Comparison of ENCODE assay signal across 2 cellular contexts in the genomic region with DNA sequence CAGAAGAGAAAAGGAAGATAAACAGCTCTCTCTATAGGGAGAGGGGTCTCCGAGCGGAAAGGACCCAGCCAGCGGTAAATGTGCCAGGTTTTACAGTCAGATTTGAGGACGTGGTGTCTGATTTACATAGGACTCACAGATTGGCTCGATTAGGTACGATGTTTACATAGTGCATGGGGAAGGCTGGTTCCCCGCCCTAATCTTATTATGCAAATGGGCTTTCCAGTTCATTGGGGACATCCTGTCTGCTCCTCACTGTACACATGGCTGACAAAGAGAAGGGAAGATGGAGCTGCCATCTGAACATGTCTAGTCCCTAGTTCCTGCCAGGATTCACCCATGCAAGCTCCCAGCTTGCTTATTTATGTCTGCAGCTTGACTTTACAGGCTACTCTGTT.
TF ChIP-seq lines count a peak whose summit lies in the region.

No MANE protein-coding gene starts in this region.

TF ChIP-seq in SK-N-SH, 30 proteins besides CTCF, POLR2A, EP300 and RAD21 (continued from another document):
- TF ChIP-seq, protein P1, sequence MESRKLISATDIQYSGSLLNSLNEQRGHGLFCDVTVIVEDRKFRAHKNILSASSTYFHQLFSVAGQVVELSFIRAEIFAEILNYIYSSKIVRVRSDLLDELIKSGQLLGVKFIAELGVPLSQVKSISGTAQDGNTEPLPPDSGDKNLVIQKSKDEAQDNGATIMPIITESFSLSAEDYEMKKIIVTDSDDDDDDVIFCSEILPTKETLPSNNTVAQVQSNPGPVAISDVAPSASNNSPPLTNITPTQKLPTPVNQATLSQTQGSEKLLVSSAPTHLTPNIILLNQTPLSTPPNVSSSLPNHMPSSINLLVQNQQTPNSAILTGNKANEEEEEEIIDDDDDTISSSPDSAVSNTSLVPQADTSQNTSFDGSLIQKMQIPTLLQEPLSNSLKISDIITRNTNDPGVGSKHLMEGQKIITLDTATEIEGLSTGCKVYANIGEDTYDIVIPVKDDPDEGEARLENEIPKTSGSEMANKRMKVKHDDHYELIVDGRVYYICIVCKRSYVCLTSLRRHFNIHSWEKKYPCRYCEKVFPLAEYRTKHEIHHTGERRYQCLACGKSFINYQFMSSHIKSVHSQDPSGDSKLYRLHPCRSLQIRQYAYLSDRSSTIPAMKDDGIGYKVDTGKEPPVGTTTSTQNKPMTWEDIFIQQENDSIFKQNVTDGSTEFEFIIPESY (IDR thresholded peaks at IDR 0.05; ENCODE audit: borderline replicate concordance, low read depth) = no peak
- TF ChIP-seq POLR2AphosphoS5 (IDR thresholded peaks at IDR 0.05; ENCODE audit: low read depth, low read length) = no peak
- TF ChIP-seq TAF1 (IDR thresholded peaks at IDR 0.05; ENCODE audit: borderline replicate concordance, low read depth, low read length) = no peak
- no peak for TF ChIP-seq TCF12 (IDR thresholded peaks at IDR 0.05)
- TF ChIP-seq GABPA (IDR thresholded peaks at IDR 0.05; ENCODE audit: low read depth) = no peak
- no peak for TF ChIP-seq RFX5 (IDR thresholded peaks at IDR 0.05; ENCODE audit: low read length)
- no peak for TF ChIP-seq MEF2A (IDR thresholded peaks at IDR 0.05; ENCODE audit: borderline replicate concordance, low read depth)
- no peak for TF ChIP-seq NFIC (IDR thresholded peaks at IDR 0.05; ENCODE audit: borderline replicate concordance)
- TF ChIP-seq RXRA (IDR thresholded peaks at IDR 0.05; ENCODE audit: borderline replicate concordance, low read depth) = no peak
- no peak for TF ChIP-seq FOXJ3 (CRISPR knock-in tag; IDR thresholded peaks at IDR 0.05)
- TF ChIP-seq, protein P2, sequence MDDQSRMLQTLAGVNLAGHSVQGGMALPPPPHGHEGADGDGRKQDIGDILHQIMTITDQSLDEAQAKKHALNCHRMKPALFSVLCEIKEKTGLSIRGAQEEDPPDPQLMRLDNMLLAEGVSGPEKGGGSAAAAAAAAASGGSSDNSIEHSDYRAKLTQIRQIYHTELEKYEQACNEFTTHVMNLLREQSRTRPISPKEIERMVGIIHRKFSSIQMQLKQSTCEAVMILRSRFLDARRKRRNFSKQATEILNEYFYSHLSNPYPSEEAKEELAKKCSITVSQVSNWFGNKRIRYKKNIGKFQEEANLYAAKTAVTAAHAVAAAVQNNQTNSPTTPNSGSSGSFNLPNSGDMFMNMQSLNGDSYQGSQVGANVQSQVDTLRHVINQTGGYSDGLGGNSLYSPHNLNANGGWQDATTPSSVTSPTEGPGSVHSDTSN (IDR thresholded peaks at IDR 0.05) = no peak
- no peak for TF ChIP-seq YY1 (IDR thresholded peaks at IDR 0.05; ENCODE audit: low read depth)
- TF ChIP-seq SIN3A (IDR thresholded peaks at IDR 0.05; ENCODE audit: borderline replicate concordance, low read depth, low read length) = no peak

TF ChIP-seq in SK-N-SH treated with all-trans-retinoic acid at 6 μM for 48 hours, 23 proteins besides CTCF, POLR2A, EP300 and RAD21 (continued from another document):
- TF ChIP-seq, protein P3, sequence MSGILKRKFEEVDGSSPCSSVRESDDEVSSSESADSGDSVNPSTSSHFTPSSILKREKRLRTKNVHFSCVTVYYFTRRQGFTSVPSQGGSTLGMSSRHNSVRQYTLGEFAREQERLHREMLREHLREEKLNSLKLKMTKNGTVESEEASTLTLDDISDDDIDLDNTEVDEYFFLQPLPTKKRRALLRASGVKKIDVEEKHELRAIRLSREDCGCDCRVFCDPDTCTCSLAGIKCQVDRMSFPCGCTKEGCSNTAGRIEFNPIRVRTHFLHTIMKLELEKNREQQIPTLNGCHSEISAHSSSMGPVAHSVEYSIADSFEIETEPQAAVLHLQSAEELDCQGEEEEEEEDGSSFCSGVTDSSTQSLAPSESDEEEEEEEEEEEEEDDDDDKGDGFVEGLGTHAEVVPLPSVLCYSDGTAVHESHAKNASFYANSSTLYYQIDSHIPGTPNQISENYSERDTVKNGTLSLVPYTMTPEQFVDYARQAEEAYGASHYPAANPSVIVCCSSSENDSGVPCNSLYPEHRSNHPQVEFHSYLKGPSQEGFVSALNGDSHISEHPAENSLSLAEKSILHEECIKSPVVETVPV (CRISPR knock-in tag; IDR thresholded peaks at IDR 0.05) = no peak
- TF ChIP-seq, protein P4, sequence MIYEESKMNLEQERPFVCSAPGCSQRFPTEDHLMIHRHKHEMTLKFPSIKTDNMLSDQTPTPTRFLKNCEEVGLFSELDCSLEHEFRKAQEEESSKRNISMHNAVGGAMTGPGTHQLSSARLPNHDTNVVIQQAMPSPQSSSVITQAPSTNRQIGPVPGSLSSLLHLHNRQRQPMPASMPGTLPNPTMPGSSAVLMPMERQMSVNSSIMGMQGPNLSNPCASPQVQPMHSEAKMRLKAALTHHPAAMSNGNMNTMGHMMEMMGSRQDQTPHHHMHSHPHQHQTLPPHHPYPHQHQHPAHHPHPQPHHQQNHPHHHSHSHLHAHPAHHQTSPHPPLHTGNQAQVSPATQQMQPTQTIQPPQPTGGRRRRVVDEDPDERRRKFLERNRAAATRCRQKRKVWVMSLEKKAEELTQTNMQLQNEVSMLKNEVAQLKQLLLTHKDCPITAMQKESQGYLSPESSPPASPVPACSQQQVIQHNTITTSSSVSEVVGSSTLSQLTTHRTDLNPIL (CRISPR knock-in tag; IDR thresholded peaks at IDR 0.05; ENCODE audit: low read depth) = no peak
- TF ChIP-seq ZFP30 (CRISPR knock-in tag; IDR thresholded peaks at IDR 0.05) (no peak), ZFP3 (CRISPR knock-in tag; IDR thresholded peaks at IDR 0.05) (no peak), ISL1 (CRISPR knock-in tag; IDR thresholded peaks at IDR 0.05) (no peak)
